In genomic region chr20:31637660-31638059, GRCh38 we compare ENCODE assay signal across 18 cellular contexts. TPM values are rescaled to one million over a fixed set of nuclear protein-coding genes. Genes with fewer than 3 reads are reported as not detected.
DNase-seq lines count a peak whose midpoint lies in the region; ATAC-seq and TF ChIP-seq lines count a peak whose summit lies in the region.
"Had no signal": no experiment of that assay in that cellular context is flagged by ENCODE, and none has a peak within 500 bp of the region (broad histone marks: within the 10 kb centered on the region; RNA-seq: fewer than 3 reads in every experiment).

TSS of gene COX4I2 (plus strand) at chr20:31637912. CDS start at chr20:31639018, 1,106 bp downstream.

- peaks cover 34% of the 10 kb centered on the region for H3K27me3 Mint-ChIP-seq in stimulated activated memory B cell treated with anti-CD40 and anti-IgM and Interleukin-4, amounts not matched to agents 10 μg/mL and 1 μg/mL and 100 μg/mL, for 72 hours
- H3K27me3 Mint-ChIP-seq: activated naive CD8-positive, alpha-beta T cell had no signal

- peaks cover under 1% of the 10 kb centered on the region for H3K4me1 Mint-ChIP-seq in stimulated activated memory B cell treated with anti-CD40 and anti-IgM and Interleukin-4, amounts not matched to agents 10 μg/mL and 1 μg/mL and 100 μg/mL, for 72 hours

- no peak within 1 kb of the TSS for H3K27ac Mint-ChIP-seq in stimulated activated memory B cell treated with anti-CD40 and anti-IgM and Interleukin-4, amounts not matched to agents 10 μg/mL and 1 μg/mL and 100 μg/mL, for 72 hours
- H3K27ac Mint-ChIP-seq: activated CD8-positive, alpha-beta T cell treated with anti-CD3 and anti-CD28 coated beads for 36 hours; activated naive CD8-positive, alpha-beta T cell had no signal

- H3K4me1 ChIP-seq in esophagus squamous epithelium (peaks cover 0 to 5% (median 0%) of the 10 kb centered on the region in 3 donors), tibial nerve (no peaks in the 10 kb centered on the region)
- H3K4me1 ChIP-seq: pancreas had no signal

- H3K36me3 ChIP-seq in esophagus squamous epithelium (no peaks in the 10 kb centered on the region), tibial nerve (no peaks in the 10 kb centered on the region)
- H3K36me3 ChIP-seq: pancreas had no signal

- H3K4me3 ChIP-seq in esophagus squamous epithelium (peak within 1 kb of the TSS in 2 of 4 donors; percentile 18 to 50), tibial nerve (peak within 1 kb of the TSS in 1 of 4 donors; percentile 12)
- H3K4me3 ChIP-seq: coronary artery, pancreas had no signal

- H3K36me3 Mint-ChIP-seq in stimulated activated memory B cell treated with anti-CD40 and anti-IgM and Interleukin-4, amounts not matched to agents 10 μg/mL and 1 μg/mL and 100 μg/mL, for 72 hours = no peaks in the 10 kb centered on the region
- H3K36me3 Mint-ChIP-seq: activated naive CD8-positive, alpha-beta T cell had no signal

- H3K27ac ChIP-seq in esophagus squamous epithelium = peak within 1 kb of the TSS; percentile 7 to 65 (median 30)
- H3K27ac ChIP-seq in tibial nerve = peak within 1 kb of the TSS in 1 of 4 donors; percentile 5
- H3K27ac ChIP-seq: coronary artery, pancreas had no signal

- peak; percentile 33 for DNase-seq in NCI-H2171 (lab: John Stamatoyannopoulos, UW)
- no peak for DNase-seq in esophagus squamous epithelium (lab: John Stamatoyannopoulos, UW)
- DNase-seq in left kidney (ENCODE audit: low read depth, low spot score) = peak; percentile 46
- no peak for DNase-seq in tibial nerve (ENCODE audit: low spot score in 2 of 2)
- DNase-seq in RPMI8226 = no peak
- no peak for DNase-seq in HPDE6-E6E7 (ENCODE audit: extremely low spot score)
- DNase-seq: activated CD8-positive, alpha-beta T cell treated with anti-CD3 and anti-CD28 coated beads for 36 hours; activated T-cell treated with anti-CD3 and anti-CD28 coated beads, Interleukin-2, amount 50 U/mL, for 4 hours; foreskin melanocyte; NCI-H187 treated with DMSO at 0.1 percent for 48 hours; T-helper 1 cell had no signal

- no peaks in the 10 kb centered on the region for H3K9me3 Mint-ChIP-seq in stimulated activated memory B cell treated with anti-CD40 and anti-IgM and Interleukin-4, amounts not matched to agents 10 μg/mL and 1 μg/mL and 100 μg/mL, for 72 hours
- H3K9me3 Mint-ChIP-seq: activated CD8-positive, alpha-beta T cell treated with anti-CD3 and anti-CD28 coated beads for 36 hours; activated T-cell treated with anti-CD3 and anti-CD28 coated beads, Interleukin-2, amount 50 U/mL, for 4 hours had no signal

- peak; percentile 51 for ATAC-seq in stimulated activated memory B cell treated with anti-CD40 and anti-IgM and Interleukin-4, amounts not matched to agents 10 μg/mL and 1 μg/mL and 100 μg/mL, for 72 hours
- ATAC-seq in HG03342 (IDR thresholded peaks at IDR 0.05; ENCODE audit: unreplicated experiment) = no peak
- ATAC-seq: activated CD8-positive, alpha-beta T cell treated with anti-CD3 and anti-CD28 coated beads for 36 hours; activated T-cell treated with anti-CD3 and anti-CD28 coated beads, Interleukin-2, amount 50 U/mL, for 4 hours; pancreas had no signal

- no peak for TF ChIP-seq POLR2A in esophagus squamous epithelium (IDR thresholded peaks at IDR 0.05)
- TF ChIP-seq POLR2A in tibial nerve (IDR thresholded peaks at IDR 0.05) = no peak

- H3K9me3 ChIP-seq in esophagus squamous epithelium = no peaks in the 10 kb centered on the region
- H3K9me3 ChIP-seq in tibial nerve = no peaks in the 10 kb centered on the region
- H3K9me3 ChIP-seq: pancreas had no signal

- intact Hi-C loops in esophagus squamous epithelium (cut with DNase I) = no loop called here

- no peak for TF ChIP-seq EP300 in tibial nerve (IDR thresholded peaks at IDR 0.05)

- TF ChIP-seq CTCF in esophagus squamous epithelium (IDR thresholded peaks at IDR 0.05) = no peak
- TF ChIP-seq CTCF in tibial nerve (IDR thresholded peaks at IDR 0.05) = no peak

- H3K4me3 Mint-ChIP-seq in stimulated activated memory B cell treated with anti-CD40 and anti-IgM and Interleukin-4, amounts not matched to agents 10 μg/mL and 1 μg/mL and 100 μg/mL, for 72 hours = peak within 1 kb of the TSS; percentile 30
- H3K4me3 Mint-ChIP-seq: activated CD8-positive, alpha-beta T cell treated with anti-CD3 and anti-CD28 coated beads for 36 hours; activated naive CD8-positive, alpha-beta T cell; activated T-cell treated with anti-CD3 and anti-CD28 coated beads, Interleukin-2, amount 50 U/mL, for 4 hours had no signal

- peaks cover 0 to 28% (median 0%) of the 10 kb centered on the region in 4 donors for H3K27me3 ChIP-seq in esophagus squamous epithelium
- peaks cover 0 to 18% of the 10 kb centered on the region in 2 donors for H3K27me3 ChIP-seq in tibial nerve

- WGBS in esophagus squamous epithelium, 2 donors = 22 to 31% methylated on average over 3 to 6 of the region's 34 CpGs
- WGBS in tibial nerve, 2 donors = 13 to 16% methylated on average over 11 to 25 of the region's 34 CpGs

RNA-seq across cellular contexts. Expression of gene COX4I2, which starts in this region (rescaled TPM):
- total RNA-seq in esophagus squamous epithelium (1 to 10 TPM in 2 of 4 donors, under 1 TPM in 1, not detected in 1; 0.83 to 3.1 (median 2.6) TPM), tibial nerve (1 to 10 TPM in 3 of 4 donors, not detected in 1; 1.6 to 8.2 (median 4.2) TPM)
- total RNA-seq: activated CD8-positive, alpha-beta T cell treated with anti-CD3 and anti-CD28 coated beads for 36 hours; activated T-cell treated with anti-CD3 and anti-CD28 coated beads, Interleukin-2, amount 50 U/mL, for 4 hours; Daoy; myocyte had no signal

Comparison
In these comparisons a context has a peak if more than half of its experiments do, and no peak if none do; other contexts are left out.
1. DNase-seq: peak in NCI-H2171 (single experiment) and left kidney (single experiment); none in esophagus squamous epithelium (single experiment), tibial nerve (0 of 2), RPMI8226 (single experiment) and HPDE6-E6E7 (single experiment).